ENCODE assay signal across 23 cellular contexts in genomic region chr15:73282567-73283200, GRCh38.
A peak's percentile ranks its signal among the peaks of the same experiment; 100 is the strongest.
DNase-seq lines count a peak whose midpoint lies in the region; ATAC-seq and TF ChIP-seq lines count a peak whose summit lies in the region.
"Had no signal": no experiment of that assay in that cellular context is flagged by ENCODE, and none has a peak within 500 bp of the region (broad histone marks: within the 10 kb centered on the region; RNA-seq: fewer than 3 reads in every experiment).

No MANE protein-coding gene starts in this region.

- ATAC-seq in Right ventricle myocardium inferior (peak; percentile 56), Right ventricle myocardium superior (ENCODE audit: poor library complexity) (peak; percentile 60), right cardiac atrium (peak; percentile 77 to 83), lower lobe of right lung (no peak)

- WGBS in right cardiac atrium = 63% methylated on average over 8 of the region's 8 CpGs
- WGBS in adrenal gland, 4 donors = 86 to 93% (median 88%) methylated on average over 8 of the region's 8 CpGs

- TF ChIP-seq POLR2A in adrenal gland (IDR thresholded peaks at IDR 0.05) = no peak

- H3K4me1 ChIP-seq in right cardiac atrium (ENCODE audit: control insufficient read depth, insufficient read depth, low read length) (no peaks in the 10 kb centered on the region), lower lobe of right lung (no peaks in the 10 kb centered on the region), adrenal gland (replicated peaks in 1 of 2) (no peaks in the 10 kb centered on the region)
- H3K4me1 ChIP-seq: Peyer's patch had no signal

- intact Hi-C loops in Right ventricle myocardium inferior (cut with DNase I) = no loop called here
- intact Hi-C loops in cardiac septum (cut with DNase I) = no loop called here
- intact Hi-C loops in Right ventricle myocardium superior (cut with DNase I) = no loop called here
- intact Hi-C loops in right cardiac atrium (cut with DNase I) = loop anchor here in 1 of 4 donors (10.0 kb wide), 1 partner anchor 412 kb away; no protein-coding TSS in a partner anchor
- intact Hi-C loops in lower lobe of right lung (cut with DNase I) = no loop called here
- intact Hi-C loops in adrenal gland (cut with DNase I) = no loop called here

- H3K27me3 ChIP-seq in right cardiac atrium (ENCODE audit: control insufficient read depth, insufficient read depth) (no peaks in the 10 kb centered on the region), lower lobe of right lung (ENCODE audit: low read depth) (no peaks in the 10 kb centered on the region), adrenal gland (no peaks in the 10 kb centered on the region)
- H3K27me3 ChIP-seq: Peyer's patch had no signal

- H3K4me3 ChIP-seq in right cardiac atrium (ENCODE audit: low read length) (no peak overlapping the region), lower lobe of right lung (no peak overlapping the region), adrenal gland (no peak overlapping the region)
- H3K4me3 ChIP-seq: Peyer's patch had no signal

- TF ChIP-seq CTCF in lower lobe of right lung (IDR thresholded peaks at IDR 0.05) (no peak), adrenal gland (IDR thresholded peaks at IDR 0.05) (no peak)

- H3K27ac ChIP-seq in right cardiac atrium (ENCODE audit: low read length) (peak overlapping the region; percentile 33), lower lobe of right lung (no peak overlapping the region), adrenal gland (no peak overlapping the region)
- H3K27ac ChIP-seq: C4-2B, KMS-11, Peyer's patch had no signal

- H3K36me3 ChIP-seq in lower lobe of right lung (peaks cover 69% of the 10 kb centered on the region), adrenal gland (replicated peaks in 1 of 2) (peaks cover 0 to 19% of the 10 kb centered on the region in 2 donors)

- H3K9me3 ChIP-seq in right cardiac atrium (ENCODE audit: control insufficient read depth, low read length) (no peaks in the 10 kb centered on the region), lower lobe of right lung (no peaks in the 10 kb centered on the region), adrenal gland (replicated peaks in 1 of 3) (no peaks in the 10 kb centered on the region)
- H3K9me3 ChIP-seq: Peyer's patch had no signal

- DNase-seq in Right ventricle myocardium inferior (ENCODE audit: missing footprints) (no peak), cardiac septum (ENCODE audit: low spot score) (no peak), Right ventricle myocardium superior (no peak), right cardiac atrium (no peak), GM19240 (ENCODE audit: insufficient read length, low spot score) (no peak), DMS53 treated with DMSO at 0.1 percent for 48 hours (lab: John Stamatoyannopoulos, UW; ENCODE audit: unreplicated experiment) (no peak), lower lobe of right lung (no peak), adrenal gland (no peak)
- DNase-seq: AML-193; Calu3; CD8-positive, alpha-beta memory T cell; GDM1; IMR-90; NCI-H1092 treated with DMSO at 0.1 percent for 48 hours; NCI-H1436 treated with DMSO at 0.1 percent for 48 hours; NCI-H2029; NCI-H2171; NCI-H345; NCI-H524; NCI-H82; Peyer's patch had no signal

Comparison
In these comparisons a context has a peak if more than half of its experiments do, and no peak if none do; other contexts are left out.
1. ATAC-seq: peak in Right ventricle myocardium inferior (single experiment), Right ventricle myocardium superior (single experiment) and right cardiac atrium (2 of 2); none in lower lobe of right lung (0 of 2).